Comparison of ENCODE assay signal across 8 cellular contexts in the genomic region with DNA sequence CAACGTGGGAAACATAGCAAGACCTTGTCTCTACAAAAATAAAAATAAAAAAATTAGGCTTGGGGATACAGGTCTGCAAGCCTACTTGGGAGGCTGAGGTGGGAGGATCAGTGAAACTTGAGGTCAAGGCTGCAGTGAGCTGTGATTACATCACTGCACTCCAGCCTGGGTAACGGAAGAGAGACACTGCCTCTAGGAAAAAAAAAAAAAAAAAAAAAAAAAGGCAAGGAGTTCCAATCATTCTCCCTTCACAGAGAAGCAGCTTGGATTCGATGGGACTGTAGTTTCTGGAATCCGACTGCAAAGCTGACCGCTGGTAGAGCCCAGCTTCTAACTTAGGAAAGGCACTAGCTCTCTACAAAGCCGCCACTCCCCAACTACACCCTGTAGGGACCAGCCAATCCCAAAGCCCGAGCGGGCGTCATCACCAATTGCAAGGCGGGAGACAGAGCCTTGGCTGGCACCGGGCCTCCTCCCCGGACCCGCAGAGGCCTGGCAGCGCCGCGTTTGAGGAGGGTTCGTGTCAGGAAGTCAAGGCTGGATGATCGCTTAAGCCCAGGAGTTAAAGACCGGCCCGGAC. TPM values are rescaled to one million over a fixed set of nuclear protein-coding genes. Genes with fewer than 3 reads are reported as not detected.
DNase-seq lines count a peak whose midpoint lies in the region; ATAC-seq and TF ChIP-seq lines count a peak whose summit lies in the region.

No MANE protein-coding gene starts in this region.

- no peaks in the 10 kb centered on the region for H3K9me3 ChIP-seq in CD4-positive, alpha-beta memory T cell (ENCODE audit: control insufficient read depth in 1 of 2, low read length in 2 of 2)

- peak; percentile 79 to 88 (median 80) for DNase-seq in CD4-positive, alpha-beta memory T cell
- DNase-seq in HPDE6-E6E7 (ENCODE audit: extremely low spot score): peak; percentile 90
- peak; percentile 86 for DNase-seq in NOMO-1 treated with dmso at 0.1 percent for 144 hours (lab: John Stamatoyannopoulos, UW; ENCODE audit: unreplicated experiment)
- peak; percentile 78 for DNase-seq in activated CD8-positive, alpha-beta memory T cell treated with anti-CD3 and anti-CD28 coated beads, Interleukin-2, amount 50 U/mL, for 4 hours
- peak; percentile 74 for DNase-seq in endothelial cell (ENCODE audit: low spot score)
- no peak for DNase-seq in mesothelial cell of epicardium (ENCODE audit: low spot score in 2 of 2, unreplicated experiment in 2 of 2)
- DNase-seq in stimulated activated CD8-positive, alpha-beta memory T cell treated with anti-CD3 and anti-CD28 coated beads, Interleukin-2, amount 100 ng/mL, for 1 hour (ENCODE audit: low read depth in 2 of 2): peak; percentile 59 to 72

- CTCF ChIA-PET in CD4-positive, alpha-beta memory T cell (lab: Charles Lee; ENCODE audit: partially characterized antibody): interaction anchor here (1.5 to 4.4 kb wide), 10 partner anchors 10 to 57 kb away, joined by 3 to 42 read pairs (median 8); a partner anchor contains a TSS

- peaks cover 8 to 31% of the 10 kb centered on the region in 2 donors for H3K36me3 Mint-ChIP-seq in CD4-positive, alpha-beta memory T cell
- H3K36me3 Mint-ChIP-seq in endothelial cell (ENCODE audit: low read depth, unreplicated experiment) (no peaks in the 10 kb centered on the region), mesothelial cell of epicardium (peaks cover 8% of the 10 kb centered on the region)

- peak overlapping the region; percentile 99 to 100 (median 99) for H3K4me3 Mint-ChIP-seq in CD4-positive, alpha-beta memory T cell
- H3K4me3 Mint-ChIP-seq in endothelial cell (ENCODE audit: unreplicated experiment) (peak overlapping the region; percentile 96), mesothelial cell of epicardium (peak overlapping the region; percentile 68)

- peak overlapping the region; percentile 81 for H3K27ac ChIP-seq in CD4-positive, alpha-beta memory T cell (ENCODE audit: low read depth, low read length)

- peak overlapping the region; percentile 57 to 95 for H3K4me3 ChIP-seq in CD4-positive, alpha-beta memory T cell (ENCODE audit: low read length in 2 of 2)

- peaks cover 37% of the 10 kb centered on the region for H3K4me1 ChIP-seq in CD4-positive, alpha-beta memory T cell (ENCODE audit: insufficient read depth, low read length)

- peak; percentile 59 for ATAC-seq in GM19455 (IDR thresholded peaks at IDR 0.05; ENCODE audit: unreplicated experiment)

- TF ChIP-seq CTCF in endothelial cell (IDR thresholded peaks at IDR 0.05; ENCODE audit: unreplicated experiment) (no peak), mesothelial cell of epicardium (IDR thresholded peaks at IDR 0.05; ENCODE audit: unreplicated experiment) (no peak)

- POLR2A ChIA-PET in CD4-positive, alpha-beta memory T cell (lab: Charles Lee; ENCODE audit: partially characterized antibody): interaction anchor here (0.6 to 5.3 kb wide), 29 partner anchors 9 to 1355 kb away, joined by 3 to 92 read pairs (median 5); a partner anchor contains a TSS

- H3K36me3 ChIP-seq in CD4-positive, alpha-beta memory T cell (ENCODE audit: insufficient read depth, low read length): peaks cover 6% of the 10 kb centered on the region

- H3K27ac Mint-ChIP-seq in CD4-positive, alpha-beta memory T cell: peak overlapping the region; percentile 98 to 100 (median 99)
- H3K27ac Mint-ChIP-seq in endothelial cell (ENCODE audit: unreplicated experiment) (peak overlapping the region; percentile 96), mesothelial cell of epicardium (peak overlapping the region; percentile 90)

- no peaks in the 10 kb centered on the region for H3K9me3 Mint-ChIP-seq in CD4-positive, alpha-beta memory T cell
- H3K9me3 Mint-ChIP-seq in endothelial cell (ENCODE audit: unreplicated experiment) (no peaks in the 10 kb centered on the region), mesothelial cell of epicardium (no peaks in the 10 kb centered on the region)

- intact Hi-C loops in CD4-positive, alpha-beta memory T cell (cut with micrococcal nuclease): loop anchor here (1.0 to 2.0 kb wide), 2 partner anchors 27 to 37 kb away; a partner anchor contains a TSS

- H3K4me1 Mint-ChIP-seq in CD4-positive, alpha-beta memory T cell: peaks cover 23 to 39% (median 28%) of the 10 kb centered on the region in 4 donors
- peaks cover 17% of the 10 kb centered on the region for H3K4me1 Mint-ChIP-seq in endothelial cell (ENCODE audit: unreplicated experiment)
- H3K4me1 Mint-ChIP-seq in mesothelial cell of epicardium: peaks cover 31% of the 10 kb centered on the region

- H3K27me3 Mint-ChIP-seq in CD4-positive, alpha-beta memory T cell: no peaks in the 10 kb centered on the region
- H3K27me3 Mint-ChIP-seq in endothelial cell (ENCODE audit: unreplicated experiment) (peaks cover 6% of the 10 kb centered on the region), mesothelial cell of epicardium (ENCODE audit: low read depth) (no peaks in the 10 kb centered on the region)

- no peaks in the 10 kb centered on the region for H3K27me3 ChIP-seq in CD4-positive, alpha-beta memory T cell (ENCODE audit: insufficient read depth, low read length)

RNA-seq across cellular contexts. Expression of a gene that starts 0.7 kb away (rescaled TPM):
- 100 to 1,000 TPM; 129 to 132 TPM for total RNA-seq in CD4-positive, alpha-beta memory T cell
- 10 to 100 TPM; 36.2 to 40.2 TPM for polyA plus RNA-seq in CD4-positive, alpha-beta memory T cell
- 64.4 TPM for total RNA-seq in endothelial cell (ENCODE audit: unreplicated experiment)
- total RNA-seq in mesothelial cell of epicardium: 42.4 to 49.1 TPM (median 46.7 TPM) in 3 replicates

RNA-seq across cellular contexts. Expression of a gene that starts 27.8 kb away (rescaled TPM):
- total RNA-seq in CD4-positive, alpha-beta memory T cell: 1 to 10 TPM in 1 of 2 experiments, not detected in 1; 1.3 TPM
- polyA plus RNA-seq in CD4-positive, alpha-beta memory T cell: under 1 TPM in 1 of 2 donors, not detected in 1; 0.23 TPM
- total RNA-seq in endothelial cell (ENCODE audit: unreplicated experiment) (10.7 TPM), mesothelial cell of epicardium (61.1 to 68.2 TPM (median 64.1 TPM) in 3 replicates)

RNA-seq across cellular contexts. Expression of a gene that starts 34.5 kb away (rescaled TPM):
- total RNA-seq in CD4-positive, alpha-beta memory T cell: 10 to 100 TPM; 23.6 to 23.7 TPM
- polyA plus RNA-seq in CD4-positive, alpha-beta memory T cell: 10 to 100 TPM; 11.4 to 19.0 TPM
- total RNA-seq in endothelial cell (ENCODE audit: unreplicated experiment) (52.3 TPM), mesothelial cell of epicardium (38.1 to 41.3 TPM (median 39.6 TPM) in 3 replicates)

RNA-seq across cellular contexts. Expression of a gene that starts 37.4 kb away (rescaled TPM):
- 100 to 1,000 TPM; 141 to 142 TPM for total RNA-seq in CD4-positive, alpha-beta memory T cell
- polyA plus RNA-seq in CD4-positive, alpha-beta memory T cell: 100 to 1,000 TPM in 1 of 2 donors, 10 to 100 TPM in 1; 88.6 to 134 TPM
- total RNA-seq in endothelial cell (ENCODE audit: unreplicated experiment) (78.7 TPM), mesothelial cell of epicardium (101 to 111 TPM (median 105 TPM) in 3 replicates)

RNA-seq across cellular contexts. Expression of a gene that starts 43.7 kb away (rescaled TPM):
- total RNA-seq in CD4-positive, alpha-beta memory T cell: 10 to 100 TPM; 17.8 to 20.0 TPM
- polyA plus RNA-seq in CD4-positive, alpha-beta memory T cell: 1 to 10 TPM; 3.3 to 7.8 TPM
- total RNA-seq in endothelial cell (ENCODE audit: unreplicated experiment): 61.2 TPM
- total RNA-seq in mesothelial cell of epicardium: 25.5 to 28.2 TPM (median 26.5 TPM) in 3 replicates

Comparison
In these comparisons a context has a peak if more than half of its experiments do, and no peak if none do; other contexts are left out.
1. DNase-seq: peak in CD4-positive, alpha-beta memory T cell (5 of 5), HPDE6-E6E7 (single experiment), NOMO-1 treated with dmso at 0.1 percent for 144 hours (single experiment), activated CD8-positive, alpha-beta memory T cell treated with anti-CD3 and anti-CD28 coated beads, Interleukin-2, amount 50 U/mL, for 4 hours (single experiment), endothelial cell (single experiment) and stimulated activated CD8-positive, alpha-beta memory T cell treated with anti-CD3 and anti-CD28 coated beads, Interleukin-2, amount 100 ng/mL, for 1 hour (2 of 2); none in mesothelial cell of epicardium (0 of 2).
2. Peak in every context shown above with its lines, with median percentiles within 50 percentile points of each other: H3K27ac Mint-ChIP-seq and H3K4me3 Mint-ChIP-seq.